8 cellular contexts compared by ENCODE assay signal in the genomic region with DNA sequence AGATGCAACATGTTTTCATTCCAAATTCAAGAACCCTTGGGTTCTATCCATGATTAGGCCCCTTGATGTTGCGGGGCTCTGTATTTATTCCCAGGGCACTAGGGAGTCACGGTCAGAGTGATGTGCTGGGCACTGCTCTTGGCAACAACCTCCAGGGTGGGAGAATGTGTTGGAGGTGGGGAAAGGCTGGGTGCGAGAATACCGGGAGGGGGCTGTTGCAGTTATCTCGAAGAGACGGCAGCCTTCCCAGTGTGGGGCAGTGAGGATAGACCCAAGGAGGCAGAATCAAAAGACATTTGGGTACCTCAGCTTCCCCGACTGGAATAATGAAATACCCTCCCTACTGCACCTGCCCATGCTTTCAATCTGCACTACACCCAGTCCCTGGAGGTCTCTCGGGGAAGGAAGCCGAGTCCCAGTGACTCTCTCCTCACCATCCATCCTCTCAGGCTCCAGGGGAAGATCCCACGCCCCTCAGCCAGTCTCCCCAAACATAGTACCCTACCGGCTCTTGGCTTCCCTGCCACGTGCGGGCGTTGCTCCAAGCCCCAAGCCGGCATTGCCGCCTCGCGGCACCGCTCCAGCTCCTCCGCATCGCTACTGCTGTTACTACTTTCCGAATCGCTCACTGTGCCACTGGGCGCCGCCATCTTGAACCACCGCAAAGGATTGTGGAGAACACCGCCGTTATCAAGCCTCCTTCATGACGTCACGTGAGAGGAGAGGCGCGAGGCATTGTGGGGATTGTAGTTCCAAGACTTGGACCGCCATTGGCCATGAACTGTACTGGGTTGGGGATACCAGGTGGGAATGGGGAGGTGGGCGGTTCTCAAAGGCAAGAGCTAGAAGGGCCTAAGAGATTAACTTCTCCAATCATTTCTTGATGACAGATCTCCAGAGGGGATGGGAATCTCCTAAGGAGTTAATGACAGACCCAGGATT. TPM values are rescaled to one million over a fixed set of nuclear protein-coding genes. Genes with fewer than 3 reads are reported as not detected.
DNase-seq lines count a peak whose midpoint lies in the region; ATAC-seq and TF ChIP-seq lines count a peak whose summit lies in the region.

A gene with protein sequence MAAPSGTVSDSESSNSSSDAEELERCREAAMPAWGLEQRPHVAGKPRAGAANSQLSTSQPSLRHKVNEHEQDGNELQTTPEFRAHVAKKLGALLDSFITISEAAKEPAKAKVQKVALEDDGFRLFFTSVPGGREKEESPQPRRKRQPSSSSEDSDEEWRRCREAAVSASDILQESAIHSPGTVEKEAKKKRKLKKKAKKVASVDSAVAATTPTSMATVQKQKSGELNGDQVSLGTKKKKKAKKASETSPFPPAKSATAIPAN (minus strand): TSS at position 663 of the 942 bp plus-strand sequence. CDS start 13 bp downstream, at position 650.

- no peaks in the 10 kb centered on the region for H3K36me3 ChIP-seq in thoracic aorta

- H3K9me3 Mint-ChIP-seq in activated naive CD4-positive, alpha-beta T cell treated with anti-CD3 and anti-CD28 coated beads, Interleukin-2, amount 50 U/mL, for 24 hours = no peaks in the 10 kb centered on the region
- H3K9me3 Mint-ChIP-seq in glutamatergic neuron (ENCODE audit: unreplicated experiment) (peaks cover 4% of the 10 kb centered on the region), osteocyte (ENCODE audit: unreplicated experiment) (no peaks in the 10 kb centered on the region)

- H3K9me3 ChIP-seq in thoracic aorta = no peaks in the 10 kb centered on the region

- DNase-seq in NCI-H1105 (lab: John Stamatoyannopoulos, UW) (peak; percentile 91), SKM-1 (lab: John Stamatoyannopoulos, UW; ENCODE audit: unreplicated experiment) (peak; percentile 42), glutamatergic neuron (peak; percentile 92), osteocyte (ENCODE audit: extremely low spot score, unreplicated experiment) (peak; percentile 95), thoracic aorta (ENCODE audit: low spot score) (peak; percentile 82)

- peaks cover 6% of the 10 kb centered on the region for H3K36me3 Mint-ChIP-seq in activated naive CD4-positive, alpha-beta T cell treated with anti-CD3 and anti-CD28 coated beads, Interleukin-2, amount 50 U/mL, for 24 hours
- H3K36me3 Mint-ChIP-seq in glutamatergic neuron (ENCODE audit: unreplicated experiment) (no peaks in the 10 kb centered on the region), osteocyte (ENCODE audit: unreplicated experiment) (no peaks in the 10 kb centered on the region)

- no peaks in the 10 kb centered on the region for H3K27me3 Mint-ChIP-seq in activated naive CD4-positive, alpha-beta T cell treated with anti-CD3 and anti-CD28 coated beads, Interleukin-2, amount 50 U/mL, for 24 hours
- H3K27me3 Mint-ChIP-seq in glutamatergic neuron (ENCODE audit: unreplicated experiment) (peaks cover 3% of the 10 kb centered on the region), osteocyte (ENCODE audit: unreplicated experiment) (peaks cover 6% of the 10 kb centered on the region)

- H3K4me3 Mint-ChIP-seq in activated naive CD4-positive, alpha-beta T cell treated with anti-CD3 and anti-CD28 coated beads, Interleukin-2, amount 50 U/mL, for 24 hours = peak within 1 kb of the TSS; percentile 99
- H3K4me3 Mint-ChIP-seq in glutamatergic neuron (ENCODE audit: unreplicated experiment) = peak within 1 kb of the TSS; percentile 99
- H3K4me3 Mint-ChIP-seq in osteocyte (ENCODE audit: unreplicated experiment) = peak within 1 kb of the TSS; percentile 100

- peaks cover 0 to 10% of the 10 kb centered on the region in 2 donors for H3K4me1 ChIP-seq in thoracic aorta (ENCODE audit: control insufficient read depth in 1 of 2, low read depth in 2 of 2)

- H3K27ac ChIP-seq in thoracic aorta = peak within 1 kb of the TSS; percentile 29 to 41

- H3K27ac Mint-ChIP-seq in activated naive CD4-positive, alpha-beta T cell treated with anti-CD3 and anti-CD28 coated beads, Interleukin-2, amount 50 U/mL, for 24 hours = peak within 1 kb of the TSS; percentile 100
- H3K27ac Mint-ChIP-seq in glutamatergic neuron (ENCODE audit: unreplicated experiment) = peak within 1 kb of the TSS; percentile 94
- H3K27ac Mint-ChIP-seq in osteocyte (ENCODE audit: unreplicated experiment) = peak within 1 kb of the TSS; percentile 96

- peak; percentile 59 for TF ChIP-seq POLR2A in GM10847 (IDR thresholded peaks at IDR 0.05; ENCODE audit: extremely low read depth, insufficient read length)

- TF ChIP-seq CTCF in glutamatergic neuron (IDR thresholded peaks at IDR 0.05; ENCODE audit: partially characterized antibody, unreplicated experiment) (no peak), osteocyte (IDR thresholded peaks at IDR 0.05) (no peak), thoracic aorta (IDR thresholded peaks at IDR 0.05) (no peak)

- no peaks in the 10 kb centered on the region for H3K27me3 ChIP-seq in thoracic aorta (replicated peaks; ENCODE audit: insufficient read depth)

- peaks cover 22% of the 10 kb centered on the region for H3K4me1 Mint-ChIP-seq in activated naive CD4-positive, alpha-beta T cell treated with anti-CD3 and anti-CD28 coated beads, Interleukin-2, amount 50 U/mL, for 24 hours
- H3K4me1 Mint-ChIP-seq in glutamatergic neuron (ENCODE audit: low read depth, unreplicated experiment) (peaks cover 2% of the 10 kb centered on the region), osteocyte (ENCODE audit: unreplicated experiment) (peaks cover 17% of the 10 kb centered on the region)

- peak within 1 kb of the TSS; percentile 96 for H3K4me3 ChIP-seq in thoracic aorta

- peak; percentile 94 for ATAC-seq in HG02642 (IDR thresholded peaks at IDR 0.05; ENCODE audit: poor library complexity, unreplicated experiment)
- ATAC-seq in thoracic aorta (ENCODE audit: insufficient number of reproducible peaks, low FRiP score, low read depth) = peak; percentile 100

RNA-seq across cellular contexts. Expression of the gene that starts here (rescaled TPM):
- total RNA-seq in glutamatergic neuron (ENCODE audit: unreplicated experiment) (20.2 TPM), osteocyte (14.2 and 17.3 TPM in 2 replicates), thoracic aorta (10 to 100 TPM; 12.3 to 12.7 TPM)

Comparison
In these comparisons a context has a peak if more than half of its experiments do, and no peak if none do; other contexts are left out.
1. Peak in every context shown above with its lines: DNase-seq, ATAC-seq, H3K4me3 ChIP-seq and H3K27ac ChIP-seq.
2. DNase-seq: peak in every context shown above with its lines; median percentile 95 in osteocyte; 92 in glutamatergic neuron; 91 in NCI-H1105; 82 in thoracic aorta; 42 in SKM-1.